ENCODE assay signal across 8 cellular contexts in the genomic region with DNA sequence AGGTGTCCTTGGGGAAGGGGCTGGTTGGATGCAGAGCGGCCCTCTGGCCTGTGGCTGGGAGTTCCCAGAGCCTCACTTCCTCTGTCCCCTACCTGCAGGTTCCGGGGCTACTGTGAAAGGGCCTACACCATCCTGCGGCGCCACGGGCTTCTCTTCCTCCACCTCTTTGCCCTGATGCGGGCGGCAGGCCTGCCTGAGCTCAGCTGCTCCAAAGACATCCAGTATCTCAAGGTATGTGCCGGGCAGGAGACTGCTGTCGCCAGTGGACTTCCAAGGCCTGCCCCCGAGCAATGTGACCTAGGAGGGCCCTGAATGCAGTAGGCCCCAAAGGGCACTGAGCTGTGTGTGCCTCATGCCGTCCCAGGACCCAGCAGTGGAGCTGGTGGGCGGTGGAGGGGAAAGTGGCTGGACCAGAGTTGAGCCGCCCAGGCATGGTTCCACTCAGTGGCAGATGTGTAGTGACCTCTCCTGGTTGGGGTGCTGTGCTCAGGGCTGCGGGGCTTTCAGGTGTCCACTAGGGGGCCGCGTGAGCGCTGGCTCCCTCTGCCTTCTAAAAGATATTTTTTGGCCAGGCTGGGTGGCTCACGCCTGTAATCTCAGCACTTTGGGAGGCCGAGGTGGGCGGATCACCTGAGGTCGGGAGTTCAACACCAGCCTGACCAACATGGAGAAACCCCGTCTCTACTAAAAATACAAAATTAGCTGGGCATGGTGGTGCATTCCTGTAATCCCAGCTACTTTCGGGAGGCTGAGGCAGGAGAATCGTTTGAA.
DNase-seq lines count a peak whose midpoint lies in the region; TF ChIP-seq lines count a peak whose summit lies in the region.

No MANE protein-coding gene starts in this region.

- no peaks in the 10 kb centered on the region for H3K27me3 ChIP-seq in HAP-1 (ENCODE audit: low read depth)
- no peaks in the 10 kb centered on the region for H3K27me3 ChIP-seq in tibial artery

- H3K36me3 ChIP-seq in HAP-1 (replicated peaks) (peaks cover 11% of the 10 kb centered on the region), tibial artery (peaks cover 47 to 100% (median 81%) of the 10 kb centered on the region in 3 donors)

- TF ChIP-seq CTCF in tibial artery (IDR thresholded peaks at IDR 0.05), result peak; percentile 57 to 61

- no peak overlapping the region for H3K27ac ChIP-seq in tibial artery

- H3K4me3 ChIP-seq in HAP-1 (no peak overlapping the region), tibial artery (no peak overlapping the region)

- H3K4me1 ChIP-seq in HAP-1, result no peaks in the 10 kb centered on the region
- no peaks in the 10 kb centered on the region for H3K4me1 ChIP-seq in tibial artery

- intact Hi-C loops in tibial artery (cut with DNase I; ENCODE audit: low total_unique reads), result loop anchor here (10.0 kb wide), 1 partner anchor 140 kb away; no protein-coding TSS in a partner anchor

- H3K9me3 ChIP-seq in HAP-1, result no peaks in the 10 kb centered on the region
- H3K9me3 ChIP-seq in tibial artery, result peaks cover 0 to 8% (median 7%) of the 10 kb centered on the region in 3 donors

- DNase-seq in COLO829 (ENCODE audit: low spot score) (peak; percentile 68), HAP-1 (ENCODE audit: low spot score in 2 of 2) (peak; percentile 35 to 80), NCI-H460 (ENCODE audit: extremely low read depth, low read depth) (peak; percentile 45), ecto neural progenitor cell (ENCODE audit: low spot score) (peak; percentile 78), mucosa of gallbladder (ENCODE audit: low spot score) (peak; percentile 53), tibial artery (peak in 1 of 2 donors; percentile 46), cortex of kidney (lab: John Stamatoyannopoulos, UW) (no peak)
- DNase-seq in activated CD4-positive, alpha-beta T cell treated with anti-CD3 and anti-CD28 coated beads, Interleukin-2, amount 50 U/mL, for 4 hours, result peak; percentile 65 to 66

- in situ Hi-C loops in HAP-1 (cut with MboI; ENCODE audit: low sequenced_read_pairs), result loop anchor here (10.0 kb wide), 1 partner anchor 140 kb away; no protein-coding TSS in a partner anchor
